8 cellular contexts compared by ENCODE assay signal in the genomic region with DNA sequence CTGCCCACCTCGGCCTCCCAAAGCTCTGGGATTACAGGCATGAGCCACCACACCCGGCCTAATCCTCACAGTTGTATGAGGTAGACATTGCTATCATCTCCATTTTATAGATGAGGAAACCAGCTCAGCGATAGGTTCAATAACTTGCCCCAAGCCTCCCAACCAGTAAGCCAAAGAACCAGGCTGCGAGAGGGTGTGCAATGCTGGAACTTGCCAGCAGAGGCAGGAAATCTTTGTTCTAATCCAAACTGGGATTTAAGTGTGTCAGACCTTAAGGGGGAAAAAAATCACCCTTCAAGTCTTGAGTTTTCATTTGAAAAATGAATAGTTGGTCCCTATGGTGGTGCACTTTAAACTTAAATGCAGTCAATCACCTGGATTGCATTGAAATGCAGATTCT. TPM values are rescaled to one million over a fixed set of nuclear protein-coding genes. Genes with fewer than 3 reads are reported as not detected.
DNase-seq lines count a peak whose midpoint lies in the region; FAIRE-seq and TF ChIP-seq lines count a peak whose summit lies in the region.

No MANE protein-coding gene starts in this region.

- H3K27ac ChIP-seq in small intestine (ENCODE audit: low read depth in 1 of 2, low read length in 1 of 2) = no peak overlapping the region

- H3K4me3 Mint-ChIP-seq in activated CD4-positive, alpha-beta T cell treated with anti-CD3 and anti-CD28 coated beads, Interleukin-2, amount 10 ng/mL, durations not matched to agents 24 days and 14 days = no peak overlapping the region

- DNase-seq in activated CD4-positive, alpha-beta T cell treated with anti-CD3 and anti-CD28 coated beads, Interleukin-2, amount 10 ng/mL, durations not matched to agents 24 days and 14 days = peak; percentile 67
- DNase-seq in activated CD4-positive, alpha-beta T cell treated with anti-CD3 and anti-CD28 coated beads, Interleukin-2, amount 50 U/mL, for 4 hours = no peak
- peak; percentile 19 to 22 for DNase-seq in SHP77 (lab: John Stamatoyannopoulos, UW)
- peak; percentile 18 to 67 for DNase-seq in foreskin fibroblast
- DNase-seq in small intestine = peak; percentile 51
- no peak for DNase-seq in activated CD4-positive, alpha-beta T cell treated with anti-CD3 and anti-CD28 coated beads, Interleukin-2, amount 50 U/mL, for 1 hour
- no peak for DNase-seq in activated T-cell treated with anti-CD3 and anti-CD28 coated beads, Interleukin-2, amount 50 U/mL, for 1 hour
- DNase-seq in NCI-H1417 treated with DMSO at 0.1 percent for 48 hours (lab: John Stamatoyannopoulos, UW) = no peak

- H3K4me3 ChIP-seq in foreskin fibroblast (ENCODE audit: low read depth in 1 of 2, low read length in 2 of 2) = no peak overlapping the region
- no peak overlapping the region for H3K4me3 ChIP-seq in small intestine (ENCODE audit: low read depth in 1 of 2, low read length in 2 of 2)

- H3K4me1 Mint-ChIP-seq in activated CD4-positive, alpha-beta T cell treated with anti-CD3 and anti-CD28 coated beads, Interleukin-2, amount 10 ng/mL, durations not matched to agents 24 days and 14 days = no peaks in the 10 kb centered on the region

- H3K27me3 ChIP-seq in small intestine (ENCODE audit: control insufficient read depth in 2 of 2, insufficient read depth in 2 of 2, low read length in 2 of 2) = no peaks in the 10 kb centered on the region

- H3K9me3 Mint-ChIP-seq in activated CD4-positive, alpha-beta T cell treated with anti-CD3 and anti-CD28 coated beads, Interleukin-2, amount 10 ng/mL, durations not matched to agents 24 days and 14 days = no peaks in the 10 kb centered on the region

- H3K36me3 Mint-ChIP-seq in activated CD4-positive, alpha-beta T cell treated with anti-CD3 and anti-CD28 coated beads, Interleukin-2, amount 10 ng/mL, durations not matched to agents 24 days and 14 days (ENCODE audit: low read depth) = no peaks in the 10 kb centered on the region

- peaks cover 12% of the 10 kb centered on the region for H3K27me3 Mint-ChIP-seq in activated CD4-positive, alpha-beta T cell treated with anti-CD3 and anti-CD28 coated beads, Interleukin-2, amount 10 ng/mL, durations not matched to agents 24 days and 14 days

- H3K36me3 ChIP-seq in small intestine (ENCODE audit: control insufficient read depth in 2 of 2, insufficient read depth in 2 of 2, low read length in 2 of 2) = no peaks in the 10 kb centered on the region

- intact Hi-C loops in activated CD4-positive, alpha-beta T cell treated with anti-CD3 and anti-CD28 coated beads, Interleukin-2, amount 10 ng/mL, durations not matched to agents 24 days and 14 days (cut with micrococcal nuclease) = loop anchor here (2.0 to 5.0 kb wide), 4 partner anchors 97 to 629 kb away; partner anchors contain the start of gene PNRC1

- TF ChIP-seq CTCF in foreskin fibroblast (IDR thresholded peaks at IDR 0.05; ENCODE audit: low read depth, low read length) = peak; percentile 39

- FAIRE-seq in small intestine (lab: Jason Lieb, UNC) = no peak

- WGBS in small intestine, 3 donors = 55 to 74% (median 61%) methylated on average over 4 of the region's 4 CpGs

- no peaks in the 10 kb centered on the region for H3K4me1 ChIP-seq in small intestine (ENCODE audit: control insufficient read depth in 2 of 2, insufficient read depth in 1 of 2, low read depth in 1 of 2, low read length in 1 of 2)

- no peaks in the 10 kb centered on the region for H3K9me3 ChIP-seq in small intestine (ENCODE audit: control insufficient read depth, low read depth)

- no peak overlapping the region for H3K27ac Mint-ChIP-seq in activated CD4-positive, alpha-beta T cell treated with anti-CD3 and anti-CD28 coated beads, Interleukin-2, amount 10 ng/mL, durations not matched to agents 24 days and 14 days

RNA-seq across cellular contexts. Expression of gene RNGTT, which starts 20.1 kb away (rescaled TPM):
- total RNA-seq in activated CD4-positive, alpha-beta T cell treated with anti-CD3 and anti-CD28 coated beads, Interleukin-2, amount 10 ng/mL, durations not matched to agents 24 days and 14 days = 23.8 and 25.9 TPM in 2 replicates
- polyA plus RNA-seq in small intestine = 1 to 10 TPM; 3.8 to 5.3 (median 4.0) TPM

Comparison
In these comparisons a context has a peak if more than half of its experiments do, and no peak if none do; other contexts are left out.
1. DNase-seq: peak in activated CD4-positive, alpha-beta T cell treated with anti-CD3 and anti-CD28 coated beads, Interleukin-2, amount 10 ng/mL, durations not matched to agents 24 days and 14 days (single experiment), SHP77 (2 of 2), foreskin fibroblast (2 of 2) and small intestine (single experiment); none in activated CD4-positive, alpha-beta T cell treated with anti-CD3 and anti-CD28 coated beads, Interleukin-2, amount 50 U/mL, for 4 hours (0 of 2), activated CD4-positive, alpha-beta T cell treated with anti-CD3 and anti-CD28 coated beads, Interleukin-2, amount 50 U/mL, for 1 hour (single experiment), activated T-cell treated with anti-CD3 and anti-CD28 coated beads, Interleukin-2, amount 50 U/mL, for 1 hour (single experiment) and NCI-H1417 treated with DMSO at 0.1 percent for 48 hours (single experiment).